8 cellular contexts compared by ENCODE assay signal in the genomic region with DNA sequence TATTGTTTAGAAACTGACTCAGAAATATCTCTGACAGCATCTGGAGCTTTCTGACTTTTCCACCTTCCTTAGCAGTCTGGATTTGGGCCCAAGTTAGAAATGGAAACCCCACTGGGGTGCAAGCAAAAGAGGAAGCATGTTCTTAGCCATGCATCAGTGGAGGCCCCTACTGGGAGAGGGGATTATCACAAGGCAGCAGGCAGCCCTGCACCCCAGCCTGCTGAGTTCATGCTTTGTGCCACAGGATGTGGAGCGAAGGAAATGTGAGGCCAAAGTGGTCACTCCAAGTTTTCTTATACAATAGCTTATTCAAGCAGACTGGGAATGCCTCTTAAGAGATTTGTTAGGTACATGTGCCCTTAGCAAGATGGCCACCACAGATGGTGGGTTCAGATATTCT.
DNase-seq lines count a peak whose midpoint lies in the region; ATAC-seq, FAIRE-seq and TF ChIP-seq lines count a peak whose summit lies in the region.

No MANE protein-coding gene starts in this region.

- no peaks in the 10 kb centered on the region for H3K4me1 ChIP-seq in IMR-90 (ENCODE audit: control insufficient read depth, insufficient read depth, low read length)
- H3K4me1 ChIP-seq in tibial artery, result no peaks in the 10 kb centered on the region

- no peak overlapping the region for H2BK20ac ChIP-seq in IMR-90 (ENCODE audit: low read depth, low read length)

- no peak overlapping the region for H2AK9ac ChIP-seq in IMR-90 (replicated peaks; ENCODE audit: low read depth, low read length, poor library complexity)

- no peak for TF ChIP-seq POLR2A in IMR-90 (IDR thresholded peaks at IDR 0.05; ENCODE audit: low read depth, low read length)

- TF ChIP-seq RAD21 in IMR-90 (IDR thresholded peaks at IDR 0.05; ENCODE audit: low read length), result peak; percentile 27; the same call in 1 of the 2 replicates

- H3K4me3 ChIP-seq in IMR-90 (ENCODE audit: insufficient read depth, low read depth, low read length) (no peak overlapping the region), bronchial epithelial cell (ENCODE audit: low read depth, low read length) (no peak overlapping the region), skeletal muscle cell (ENCODE audit: low read depth, low read length) (no peak overlapping the region), tibial artery (no peak overlapping the region)

- H4K20me1 ChIP-seq in IMR-90 (ENCODE audit: insufficient read depth, low read length), result no peaks in the 10 kb centered on the region

- H3K27me3 ChIP-seq in IMR-90 (ENCODE audit: control insufficient read depth, insufficient read depth, low read length) (no peaks in the 10 kb centered on the region), bronchial epithelial cell (ENCODE audit: control insufficient read depth, insufficient read depth, low read length) (no peaks in the 10 kb centered on the region), tibial artery (no peaks in the 10 kb centered on the region)

- no peaks in the 10 kb centered on the region for H3K79me1 ChIP-seq in IMR-90 (ENCODE audit: low read depth in 1 of 2, low read length in 2 of 2)

- no peak overlapping the region for H2BK5ac ChIP-seq in IMR-90 (ENCODE audit: low read depth, low read length, poor library complexity, severe bottlenecking)

- no peak overlapping the region for H3K56ac ChIP-seq in IMR-90 (ENCODE audit: extremely low read depth, insufficient read depth, low read length)

- H2AFZ ChIP-seq in IMR-90 (replicated peaks; ENCODE audit: low read length, poor library complexity), result no peak overlapping the region

- H3K9me3 ChIP-seq in IMR-90 (ENCODE audit: control insufficient read depth, insufficient read depth, low read length) (no peaks in the 10 kb centered on the region), tibial artery (no peaks in the 10 kb centered on the region)

- H3K4ac ChIP-seq in IMR-90 (ENCODE audit: low read depth, low read length), result no peak overlapping the region

- in situ Hi-C loops in ACHN (cut with HindIII; ENCODE audit: low pct_ligation_motif_present, low pct_unique_long_range_greater_than_20kb, low sequenced_read_pairs), result no loop called here
- in situ Hi-C loops in IMR-90 (cut with MboI; ENCODE audit: low sequenced_read_pairs), result loop anchor here (25.0 kb wide), 1 partner anchor 350 kb away; no protein-coding TSS in a partner anchor

- no peak for FAIRE-seq in bronchial epithelial cell (lab: Jason Lieb, UNC)

- no CpG with 5 or more reads among the region's 1 CpG for WGBS in IMR-90 (ENCODE audit: extremely low coverage in 2 of 2, insufficient read length in 1 of 2), 2 experiments

- H2AK5ac ChIP-seq in IMR-90 (ENCODE audit: low read depth, low read length), result no peak overlapping the region

- no peak overlapping the region for H4K91ac ChIP-seq in IMR-90 (ENCODE audit: insufficient read depth, low read depth, low read length)

- BruUV-seq in IMR-90 (replicated peaks; lab: Mats Ljungman, UMichigan), result no TSS peak

- no peak overlapping the region for H3K4me2 ChIP-seq in IMR-90 (ENCODE audit: low read depth, low read length)

- ATAC-seq in GM18498 (IDR thresholded peaks at IDR 0.05; ENCODE audit: unreplicated experiment) (peak; percentile 79), IMR-90 (ENCODE audit: low read depth) (peak; percentile 76)

- H3K9ac ChIP-seq in IMR-90 (ENCODE audit: low read depth, low read length), result no peak overlapping the region

- H2BK120ac ChIP-seq in IMR-90 (ENCODE audit: low read depth, low read length), result no peak overlapping the region

- CTCF ChIA-PET in IMR-90 (lab: Yijun Ruan, JAX), result interaction anchor here (0.6 to 1.6 kb wide), 4 partner anchors 13 to 176 kb away, joined by 3 to 4 read pairs (median 4); no protein-coding TSS in a partner anchor

- peak; percentile 32 for DNase-seq in ACHN
- peak; percentile 25 for DNase-seq in IMR-90
- peak; percentile 20 for DNase-seq in bronchial epithelial cell (ENCODE audit: low read depth)
- peak; percentile 7 for DNase-seq in skeletal muscle cell (ENCODE audit: low read depth)
- DNase-seq in tibial artery, result no peak
- no peak for DNase-seq in DMS114 treated with DMSO at 0.1 percent for 48 hours (lab: John Stamatoyannopoulos, UW; ENCODE audit: unreplicated experiment)
- DNase-seq in cardiac septum (ENCODE audit: low spot score), result no peak

- H3K27ac ChIP-seq in IMR-90 (ENCODE audit: insufficient read depth, low read length), result no peak overlapping the region
- H3K27ac ChIP-seq in tibial artery, result no peak overlapping the region

- no peak overlapping the region for H2BK15ac ChIP-seq in IMR-90 (ENCODE audit: low read depth, low read length)

- H3K14ac ChIP-seq in IMR-90 (replicated peaks; ENCODE audit: low read depth, low read length), result no peak overlapping the region

- dilution Hi-C loops in IMR-90 (cut with HindIII; ENCODE audit: low sequenced_read_pairs, unreplicated experiment), result no loop called here

- no peak overlapping the region for H3K18ac ChIP-seq in IMR-90 (ENCODE audit: low read depth, low read length)

- no peaks in the 10 kb centered on the region for H3K9me1 ChIP-seq in IMR-90 (ENCODE audit: insufficient read depth, low read length)

- intact Hi-C loops in IMR-90 (cut with micrococcal nuclease) (no loop called here), tibial artery (cut with DNase I; ENCODE audit: low total_unique reads) (no loop called here), cardiac septum (cut with DNase I) (no loop called here)

- TF ChIP-seq CTCF in IMR-90 (conservative IDR thresholded peaks at IDR 0.05; ENCODE audit: low read depth, low read length) (peak; percentile 43), bronchial epithelial cell (IDR thresholded peaks at IDR 0.05; ENCODE audit: insufficient read depth, low read length, severe bottlenecking) (peak; percentile 52), tibial artery (IDR thresholded peaks at IDR 0.05) (no peak)

- H4K8ac ChIP-seq in IMR-90 (ENCODE audit: low read depth in 2 of 2, low read length in 2 of 2), result no peak overlapping the region

- H3K23ac ChIP-seq in IMR-90 (ENCODE audit: low read depth, low read length), result no peak overlapping the region

- POLR2A ChIA-PET in IMR-90 (lab: Charles Lee; ENCODE audit: unreplicated experiment), result no interaction called here

- H4K5ac ChIP-seq in IMR-90 (ENCODE audit: low read depth, low read length), result no peak overlapping the region

- H3K36me3 ChIP-seq in IMR-90 (ENCODE audit: control insufficient read depth, insufficient read depth, low read length) (no peaks in the 10 kb centered on the region), bronchial epithelial cell (ENCODE audit: control insufficient read depth, insufficient read depth, low read length) (no peaks in the 10 kb centered on the region), tibial artery (no peaks in the 10 kb centered on the region)

TF ChIP-seq in IMR-90, 13 proteins besides CTCF, POLR2A, EP300 and RAD21:
- TF ChIP-seq, protein P1, sequence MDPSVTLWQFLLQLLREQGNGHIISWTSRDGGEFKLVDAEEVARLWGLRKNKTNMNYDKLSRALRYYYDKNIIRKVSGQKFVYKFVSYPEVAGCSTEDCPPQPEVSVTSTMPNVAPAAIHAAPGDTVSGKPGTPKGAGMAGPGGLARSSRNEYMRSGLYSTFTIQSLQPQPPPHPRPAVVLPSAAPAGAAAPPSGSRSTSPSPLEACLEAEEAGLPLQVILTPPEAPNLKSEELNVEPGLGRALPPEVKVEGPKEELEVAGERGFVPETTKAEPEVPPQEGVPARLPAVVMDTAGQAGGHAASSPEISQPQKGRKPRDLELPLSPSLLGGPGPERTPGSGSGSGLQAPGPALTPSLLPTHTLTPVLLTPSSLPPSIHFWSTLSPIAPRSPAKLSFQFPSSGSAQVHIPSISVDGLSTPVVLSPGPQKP (IDR thresholded peaks at IDR 0.05; ENCODE audit: borderline replicate concordance, low read depth, low read length), result no peak
- no peak for TF ChIP-seq RFX5 (IDR thresholded peaks at IDR 0.05; ENCODE audit: low read depth, low read length)
- no peak for TF ChIP-seq SMC3 (IDR thresholded peaks at IDR 0.05; ENCODE audit: low read depth, low read length)
- no peak for TF ChIP-seq CEBPB (IDR thresholded peaks at IDR 0.05; ENCODE audit: low read depth, low read length)
- TF ChIP-seq NFE2L2 (IDR thresholded peaks at IDR 0.05; ENCODE audit: low read depth, low read length), result no peak

Comparison
In these comparisons a context has a peak if more than half of its experiments do, and no peak if none do; other contexts are left out.
1. DNase-seq: peak in ACHN (single experiment), IMR-90 (single experiment), bronchial epithelial cell (single experiment) and skeletal muscle cell (single experiment); none in tibial artery (0 of 2), DMS114 treated with DMSO at 0.1 percent for 48 hours (single experiment) and cardiac septum (single experiment).
2. CTCF ChIP-seq: peak in IMR-90 (single experiment) and bronchial epithelial cell (single experiment); none in tibial artery (0 of 2).